26 cellular contexts compared by ENCODE assay signal in genomic region chr11:33296695-33297094, GRCh38.
"Had no signal": no experiment of that assay in that cellular context is flagged by ENCODE, and none has a peak within 500 bp of the region (broad histone marks: within the 10 kb centered on the region; RNA-seq: fewer than 3 reads in every experiment).

No MANE protein-coding gene starts in this region.

- H3K27ac ChIP-seq: colonic mucosa, foreskin keratinocyte, lower lobe of right lung, neural progenitor cell, parathyroid adenoma, prostate gland, spleen, thoracic aorta, transverse colon had no signal

- H3K4me1 Mint-ChIP-seq: endodermal cell had no signal

- ATAC-seq: heart right ventricle; lower lobe of right lung; natural killer cell treated with Interleukin-12 subunit alpha and Interleukin-12 subunit beta and Interleukin-15 and Interleukin-18, amount 100 ng/mL, for 72 hours; sciatic nerve; stimulated activated naive B cell treated with anti-CD40 and anti-IgM and Interleukin-4, amounts not matched to agents 10 μg/mL and 1 μg/mL and 100 μg/mL, for 72 hours; stimulated activated naive CD8-positive, alpha-beta T cell treated with anti-CD3 and anti-CD28 coated beads, Interleukin-15, amount 100 ng/mL, for 72 hours had no signal

- H3K27me3 Mint-ChIP-seq: memory B cell; natural killer cell treated with Interleukin-12 subunit alpha and Interleukin-12 subunit beta and Interleukin-15 and Interleukin-18, amount 100 ng/mL, for 72 hours; stimulated activated naive B cell treated with anti-CD40 and anti-IgM and Interleukin-4, amounts not matched to agents 10 μg/mL and 1 μg/mL and 100 μg/mL, for 72 hours; stimulated activated naive CD8-positive, alpha-beta T cell treated with anti-CD3 and anti-CD28 coated beads, Interleukin-15, amount 100 ng/mL, for 72 hours had no signal

- H3K9me3 ChIP-seq: colonic mucosa, lower lobe of right lung, prostate gland, spleen, thoracic aorta, transverse colon had no signal

- H3K27me3 ChIP-seq: colonic mucosa, foreskin keratinocyte, heart right ventricle, neural progenitor cell, spleen, transverse colon had no signal

- H3K27ac Mint-ChIP-seq: endodermal cell; memory B cell; mesothelial cell of epicardium; natural killer cell treated with Interleukin-12 subunit alpha and Interleukin-12 subunit beta and Interleukin-15 and Interleukin-18, amount 100 ng/mL, for 72 hours; neural progenitor cell; stimulated activated naive B cell treated with anti-CD40 and anti-IgM and Interleukin-4, amounts not matched to agents 10 μg/mL and 1 μg/mL and 100 μg/mL, for 72 hours; stimulated activated naive CD8-positive, alpha-beta T cell treated with anti-CD3 and anti-CD28 coated beads, Interleukin-15, amount 100 ng/mL, for 72 hours had no signal

- DNase-seq: colonic mucosa; dermis blood vessel endothelial cell; endodermal cell; erythroblast; heart right ventricle; hypothalamus; kidney glomerular epithelial cell; lower lobe of right lung; retina; spleen; stimulated activated CD4-positive, alpha-beta T cell treated with anti-CD3 and anti-CD28 coated beads, Interleukin-15, amount 100 ng/mL, for 24 hours; stimulated activated CD4-positive, alpha-beta T cell treated with anti-CD3 and anti-CD28 coated beads, Interleukin-1b, Interleukin-23, amount 100 ng/mL, for 48 hours; stimulated activated CD4-positive, alpha-beta T cell treated with anti-CD3 and anti-CD28 coated beads, Interleukin-4, amount 100 ng/mL, for 24 hours; stimulated activated naive B cell treated with anti-CD40 and anti-IgM and Interleukin-4, amounts not matched to agents 10 μg/mL and 1 μg/mL and 100 μg/mL, for 72 hours; stimulated activated naive CD8-positive, alpha-beta T cell treated with anti-CD3 and anti-CD28 coated beads, Interleukin-15, amount 100 ng/mL, for 72 hours; substantia nigra; transverse colon had no signal

- H3K4me1 ChIP-seq: colonic mucosa, foreskin keratinocyte, neural progenitor cell, prostate gland had no signal

- H3K4me3 ChIP-seq: colonic mucosa, heart right ventricle, lower lobe of right lung, neural progenitor cell, prostate gland, spleen, thoracic aorta, transverse colon had no signal

- H3K9me3 Mint-ChIP-seq: endodermal cell; natural killer cell treated with Interleukin-12 subunit alpha and Interleukin-12 subunit beta and Interleukin-15 and Interleukin-18, amount 100 ng/mL, for 72 hours had no signal

- H3K4me3 Mint-ChIP-seq: endodermal cell; memory B cell; mesothelial cell of epicardium; natural killer cell treated with Interleukin-12 subunit alpha and Interleukin-12 subunit beta and Interleukin-15 and Interleukin-18, amount 100 ng/mL, for 72 hours; neural progenitor cell; stimulated activated naive B cell treated with anti-CD40 and anti-IgM and Interleukin-4, amounts not matched to agents 10 μg/mL and 1 μg/mL and 100 μg/mL, for 72 hours; stimulated activated naive CD8-positive, alpha-beta T cell treated with anti-CD3 and anti-CD28 coated beads, Interleukin-15, amount 100 ng/mL, for 72 hours had no signal

- H3K36me3 ChIP-seq: colonic mucosa, neural progenitor cell, prostate gland, thoracic aorta, transverse colon had no signal
